In the genomic region with DNA sequence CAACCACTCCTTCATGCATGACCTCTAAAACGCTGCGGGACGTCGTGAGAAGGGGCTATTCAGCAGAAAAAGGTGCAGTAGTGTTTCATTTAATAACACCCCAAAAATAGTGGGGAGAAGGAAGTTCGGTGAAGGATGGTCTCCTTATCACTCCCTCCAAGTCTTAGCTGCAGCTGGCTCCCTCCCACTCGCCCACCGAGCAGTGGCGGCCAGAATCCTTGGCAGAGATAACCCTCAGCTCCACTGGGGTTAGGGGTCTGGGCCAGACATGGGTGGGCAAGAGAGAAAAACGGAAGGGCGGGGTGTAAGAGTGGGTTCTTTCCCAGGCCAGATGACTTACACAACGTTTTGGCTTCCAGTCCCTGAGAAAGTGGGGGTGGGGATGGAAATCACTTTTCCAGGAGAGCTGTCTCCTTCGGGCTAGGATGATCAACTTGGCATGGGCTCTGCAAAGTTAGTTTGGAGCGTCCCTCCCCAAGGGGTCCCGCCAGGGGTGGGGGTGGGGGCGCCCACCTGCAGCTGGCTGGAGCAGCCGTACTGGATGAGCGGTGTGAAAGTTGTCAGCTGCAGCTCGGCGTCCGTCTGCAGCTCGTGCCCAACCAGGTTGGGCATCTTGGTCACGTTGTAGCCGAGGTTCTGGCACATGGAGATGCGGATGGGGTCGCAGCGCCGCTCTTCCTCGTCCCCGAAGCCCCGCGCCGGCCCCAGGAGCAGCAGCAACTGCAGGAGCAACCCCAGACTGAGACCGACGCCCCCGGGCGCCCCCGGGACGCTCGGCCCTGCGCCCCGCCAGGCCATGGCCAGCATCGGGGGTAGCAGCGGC, we compare ENCODE assay signal across 8 cellular contexts. TPM values are rescaled to one million over a fixed set of nuclear protein-coding genes. Genes with fewer than 3 reads are reported as not detected.
DNase-seq lines count a peak whose midpoint lies in the region; ATAC-seq and TF ChIP-seq lines count a peak whose summit lies in the region.

No MANE protein-coding gene starts in this region.

- H3K4me3 Mint-ChIP-seq in memory B cell, result peak overlapping the region; percentile 84

- H3K27ac Mint-ChIP-seq in memory B cell, result no peak overlapping the region

- DNase-seq in Right ventricle myocardium superior (peak; percentile 53), cardiac septum (ENCODE audit: low spot score) (no peak), NCI-H1092 (lab: John Stamatoyannopoulos, UW) (peak; percentile 31), choroid plexus epithelial cell (ENCODE audit: low read depth) (no peak), memory B cell (ENCODE audit: low spot score in 2 of 2) (no peak), NCI-H1436 (lab: John Stamatoyannopoulos, UW) (no peak), Kasumi-1 (lab: John Stamatoyannopoulos, UW) (no peak)

- ATAC-seq in Right ventricle myocardium superior (ENCODE audit: poor library complexity), result peak; percentile 2
- no peak for ATAC-seq in memory B cell (ENCODE audit: low read depth)

- peak overlapping the region; percentile 81 for H3K27ac ChIP-seq in urinary bladder (ENCODE audit: low read depth)

- no peaks in the 10 kb centered on the region for H3K9me3 Mint-ChIP-seq in memory B cell

- 4% methylated on average over 43 of the region's 43 CpGs for WGBS in urinary bladder

- H3K4me1 ChIP-seq in urinary bladder (ENCODE audit: insufficient read depth), result no peaks in the 10 kb centered on the region

- intact Hi-C loops in Right ventricle myocardium superior (cut with DNase I), result loop anchor here (5.0 kb wide), 1 partner anchor 83 kb away; a partner anchor contains a TSS
- intact Hi-C loops in cardiac septum (cut with DNase I), result loop anchor here (5.0 to 10.0 kb wide), 2 partner anchors 43 to 80 kb away; a partner anchor contains a TSS

- H3K4me3 ChIP-seq in choroid plexus epithelial cell (ENCODE audit: low read depth, low read length) (peak overlapping the region; percentile 81), urinary bladder (ENCODE audit: low read depth, low read length) (peak overlapping the region; percentile 97)

- H3K27me3 Mint-ChIP-seq in memory B cell, result peaks cover 15% of the 10 kb centered on the region

- TF ChIP-seq CTCF in choroid plexus epithelial cell (conservative IDR thresholded peaks at IDR 0.05; ENCODE audit: low read depth, low read length), result no peak

- no peaks in the 10 kb centered on the region for H3K36me3 ChIP-seq in urinary bladder (ENCODE audit: insufficient read depth)

- H3K4me1 Mint-ChIP-seq in memory B cell, result peaks cover 13% of the 10 kb centered on the region

- no peaks in the 10 kb centered on the region for H3K36me3 Mint-ChIP-seq in memory B cell

RNA-seq across cellular contexts. Expression of a gene that starts 0.7 kb away (rescaled TPM):
- 26.9 TPM for total RNA-seq in Right ventricle myocardium superior
- total RNA-seq in cardiac septum, result 14.4 TPM
- 65.2 TPM for total RNA-seq in urinary bladder
- 20.0 TPM for polyA plus RNA-seq in urinary bladder

Comparison
In these comparisons a context has a peak if more than half of its experiments do, and no peak if none do; other contexts are left out.
1. DNase-seq: peak in Right ventricle myocardium superior (single experiment) and NCI-H1092 (single experiment); none in cardiac septum (single experiment), choroid plexus epithelial cell (single experiment), memory B cell (0 of 2), NCI-H1436 (single experiment) and Kasumi-1 (0 of 2).